Comparison of ENCODE assay signal across 2 cellular contexts in genomic region chrX:42090395-42090794, GRCh38.
TF ChIP-seq lines count a peak whose summit lies in the region.

No MANE protein-coding gene starts in this region.

TF ChIP-seq in GM23338, 12 proteins besides CTCF, POLR2A, EP300 and RAD21 (continued from another document):
- TF ChIP-seq, protein P1, sequence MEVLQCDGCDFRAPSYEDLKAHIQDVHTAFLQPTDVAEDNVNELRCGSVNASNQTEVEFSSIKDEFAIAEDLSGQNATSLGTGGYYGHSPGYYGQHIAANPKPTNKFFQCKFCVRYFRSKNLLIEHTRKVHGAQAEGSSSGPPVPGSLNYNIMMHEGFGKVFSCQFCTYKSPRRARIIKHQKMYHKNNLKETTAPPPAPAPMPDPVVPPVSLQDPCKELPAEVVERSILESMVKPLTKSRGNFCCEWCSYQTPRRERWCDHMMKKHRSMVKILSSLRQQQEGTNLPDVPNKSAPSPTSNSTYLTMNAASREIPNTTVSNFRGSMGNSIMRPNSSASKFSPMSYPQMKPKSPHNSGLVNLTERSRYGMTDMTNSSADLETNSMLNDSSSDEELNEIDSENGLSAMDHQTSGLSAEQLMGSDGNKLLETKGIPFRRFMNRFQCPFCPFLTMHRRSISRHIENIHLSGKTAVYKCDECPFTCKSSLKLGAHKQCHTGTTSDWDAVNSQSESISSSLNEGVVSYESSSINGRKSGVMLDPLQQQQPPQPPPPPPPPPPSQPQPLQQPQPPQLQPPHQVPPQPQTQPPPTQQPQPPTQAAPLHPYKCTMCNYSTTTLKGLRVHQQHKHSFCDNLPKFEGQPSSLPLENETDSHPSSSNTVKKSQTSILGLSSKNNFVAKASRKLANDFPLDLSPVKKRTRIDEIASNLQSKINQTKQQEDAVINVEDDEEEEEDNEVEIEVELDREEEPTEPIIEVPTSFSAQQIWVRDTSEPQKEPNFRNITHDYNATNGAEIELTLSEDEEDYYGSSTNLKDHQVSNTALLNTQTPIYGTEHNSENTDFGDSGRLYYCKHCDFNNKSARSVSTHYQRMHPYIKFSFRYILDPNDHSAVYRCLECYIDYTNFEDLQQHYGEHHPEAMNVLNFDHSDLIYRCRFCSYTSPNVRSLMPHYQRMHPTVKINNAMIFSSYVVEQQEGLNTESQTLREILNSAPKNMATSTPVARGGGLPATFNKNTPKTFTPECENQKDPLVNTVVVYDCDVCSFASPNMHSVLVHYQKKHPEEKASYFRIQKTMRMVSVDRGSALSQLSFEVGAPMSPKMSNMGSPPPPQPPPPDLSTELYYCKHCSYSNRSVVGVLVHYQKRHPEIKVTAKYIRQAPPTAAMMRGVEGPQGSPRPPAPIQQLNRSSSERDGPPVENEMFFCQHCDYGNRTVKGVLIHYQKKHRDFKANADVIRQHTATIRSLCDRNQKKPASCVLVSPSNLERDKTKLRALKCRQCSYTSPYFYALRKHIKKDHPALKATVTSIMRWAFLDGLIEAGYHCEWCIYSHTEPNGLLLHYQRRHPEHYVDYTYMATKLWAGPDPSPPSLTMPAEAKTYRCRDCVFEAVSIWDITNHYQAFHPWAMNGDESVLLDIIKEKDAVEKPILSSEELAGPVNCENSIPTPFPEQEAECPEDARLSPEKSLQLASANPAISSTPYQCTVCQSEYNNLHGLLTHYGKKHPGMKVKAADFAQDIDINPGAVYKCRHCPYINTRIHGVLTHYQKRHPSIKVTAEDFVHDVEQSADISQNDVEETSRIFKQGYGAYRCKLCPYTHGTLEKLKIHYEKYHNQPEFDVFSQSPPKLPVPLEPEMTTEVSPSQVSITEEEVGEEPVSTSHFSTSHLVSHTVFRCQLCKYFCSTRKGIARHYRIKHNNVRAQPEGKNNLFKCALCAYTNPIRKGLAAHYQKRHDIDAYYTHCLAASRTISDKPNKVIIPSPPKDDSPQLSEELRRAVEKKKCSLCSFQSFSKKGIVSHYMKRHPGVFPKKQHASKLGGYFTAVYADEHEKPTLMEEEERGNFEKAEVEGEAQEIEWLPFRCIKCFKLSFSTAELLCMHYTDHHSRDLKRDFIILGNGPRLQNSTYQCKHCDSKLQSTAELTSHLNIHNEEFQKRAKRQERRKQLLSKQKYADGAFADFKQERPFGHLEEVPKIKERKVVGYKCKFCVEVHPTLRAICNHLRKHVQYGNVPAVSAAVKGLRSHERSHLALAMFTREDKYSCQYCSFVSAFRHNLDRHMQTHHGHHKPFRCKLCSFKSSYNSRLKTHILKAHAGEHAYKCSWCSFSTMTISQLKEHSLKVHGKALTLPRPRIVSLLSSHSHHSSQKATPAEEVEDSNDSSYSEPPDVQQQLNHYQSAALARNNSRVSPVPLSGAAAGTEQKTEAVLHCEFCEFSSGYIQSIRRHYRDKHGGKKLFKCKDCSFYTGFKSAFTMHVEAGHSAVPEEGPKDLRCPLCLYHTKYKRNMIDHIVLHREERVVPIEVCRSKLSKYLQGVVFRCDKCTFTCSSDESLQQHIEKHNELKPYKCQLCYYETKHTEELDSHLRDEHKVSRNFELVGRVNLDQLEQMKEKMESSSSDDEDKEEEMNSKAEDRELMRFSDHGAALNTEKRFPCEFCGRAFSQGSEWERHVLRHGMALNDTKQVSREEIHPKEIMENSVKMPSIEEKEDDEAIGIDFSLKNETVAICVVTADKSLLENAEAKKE (CRISPR knock-in tag; IDR thresholded peaks at IDR 0.05), result no peak
- TF ChIP-seq STAT1 (IDR thresholded peaks at IDR 0.05; ENCODE audit: unreplicated experiment), result no peak
- no peak for TF ChIP-seq ZNF114 (CRISPR knock-in tag; IDR thresholded peaks at IDR 0.05)
- no peak for TF ChIP-seq ETS1 (IDR thresholded peaks at IDR 0.05)
- TF ChIP-seq EZH2 (IDR thresholded peaks at IDR 0.05; ENCODE audit: low read depth, unreplicated experiment), result no peak
- TF ChIP-seq POLR2AphosphoS5 (IDR thresholded peaks at IDR 0.05; ENCODE audit: low read depth), result no peak
- TF ChIP-seq JUNB (IDR thresholded peaks at IDR 0.05; ENCODE audit: unreplicated experiment), result no peak

TF ChIP-seq in WTC11, 78 proteins besides CTCF, POLR2A, EP300 and RAD21 (continued from another document):
- no peak for TF ChIP-seq ATF2 (CRISPR knock-in tag; IDR thresholded peaks at IDR 0.05; ENCODE audit: borderline replicate concordance, low read depth)
- no peak for TF ChIP-seq ZNF671 (CRISPR knock-in tag; IDR thresholded peaks at IDR 0.05)
- TF ChIP-seq, protein P2, sequence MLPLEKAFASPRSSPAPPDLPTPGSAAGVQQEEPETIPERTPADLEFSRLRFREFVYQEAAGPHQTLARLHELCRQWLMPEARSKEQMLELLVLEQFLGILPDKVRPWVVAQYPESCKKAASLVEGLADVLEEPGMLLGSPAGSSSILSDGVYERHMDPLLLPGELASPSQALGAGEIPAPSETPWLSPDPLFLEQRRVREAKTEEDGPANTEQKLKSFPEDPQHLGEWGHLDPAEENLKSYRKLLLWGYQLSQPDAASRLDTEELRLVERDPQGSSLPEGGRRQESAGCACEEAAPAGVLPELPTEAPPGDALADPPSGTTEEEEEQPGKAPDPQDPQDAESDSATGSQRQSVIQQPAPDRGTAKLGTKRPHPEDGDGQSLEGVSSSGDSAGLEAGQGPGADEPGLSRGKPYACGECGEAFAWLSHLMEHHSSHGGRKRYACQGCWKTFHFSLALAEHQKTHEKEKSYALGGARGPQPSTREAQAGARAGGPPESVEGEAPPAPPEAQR (CRISPR knock-in tag; IDR thresholded peaks at IDR 0.05), result no peak
- no peak for TF ChIP-seq FOXP1 (CRISPR knock-in tag; IDR thresholded peaks at IDR 0.05; ENCODE audit: borderline replicate concordance)
- no peak for TF ChIP-seq ELF4 (CRISPR knock-in tag; IDR thresholded peaks at IDR 0.05; ENCODE audit: low read depth)
- no peak for TF ChIP-seq MYBL2 (CRISPR knock-in tag; IDR thresholded peaks at IDR 0.05)
- TF ChIP-seq, protein P3, sequence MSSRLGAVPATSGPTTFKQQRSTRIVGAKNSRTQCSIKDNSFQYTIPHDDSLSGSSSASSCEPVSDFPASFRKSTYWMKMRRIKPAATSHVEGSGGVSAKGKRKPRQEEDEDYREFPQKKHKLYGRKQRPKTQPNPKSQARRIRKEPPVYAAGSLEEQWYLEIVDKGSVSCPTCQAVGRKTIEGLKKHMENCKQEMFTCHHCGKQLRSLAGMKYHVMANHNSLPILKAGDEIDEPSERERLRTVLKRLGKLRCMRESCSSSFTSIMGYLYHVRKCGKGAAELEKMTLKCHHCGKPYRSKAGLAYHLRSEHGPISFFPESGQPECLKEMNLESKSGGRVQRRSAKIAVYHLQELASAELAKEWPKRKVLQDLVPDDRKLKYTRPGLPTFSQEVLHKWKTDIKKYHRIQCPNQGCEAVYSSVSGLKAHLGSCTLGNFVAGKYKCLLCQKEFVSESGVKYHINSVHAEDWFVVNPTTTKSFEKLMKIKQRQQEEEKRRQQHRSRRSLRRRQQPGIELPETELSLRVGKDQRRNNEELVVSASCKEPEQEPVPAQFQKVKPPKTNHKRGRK (CRISPR knock-in tag; IDR thresholded peaks at IDR 0.05; ENCODE audit: borderline replicate concordance), result no peak
- TF ChIP-seq GTF2I (CRISPR knock-in tag; conservative IDR thresholded peaks at IDR 0.05), result no peak
